Comparison of ENCODE assay signal across 8 cellular contexts in genomic region chr11:119585038-119585666, GRCh38.
DNase-seq lines count a peak whose midpoint lies in the region; ATAC-seq and TF ChIP-seq lines count a peak whose summit lies in the region.

No MANE protein-coding gene starts in this region.

- peaks cover 54% of the 10 kb centered on the region for H3K27me3 Mint-ChIP-seq in activated CD4-positive, alpha-beta T cell treated with anti-CD3 and anti-CD28 coated beads, Interleukin-2, amount 10 ng/mL, durations not matched to agents 7 days and 5 days
- peaks cover 24% of the 10 kb centered on the region for H3K27me3 Mint-ChIP-seq in type B pancreatic cell

- ATAC-seq in right lobe of liver: peak; percentile 29 to 69 (median 54)
- ATAC-seq in HG03196 (IDR thresholded peaks at IDR 0.05; ENCODE audit: unreplicated experiment): no peak

- H3K4me3 Mint-ChIP-seq in activated CD4-positive, alpha-beta T cell treated with anti-CD3 and anti-CD28 coated beads, Interleukin-2, amount 10 ng/mL, durations not matched to agents 7 days and 5 days: no peak overlapping the region
- peak overlapping the region; percentile 89 for H3K4me3 Mint-ChIP-seq in type B pancreatic cell

- H3K4me1 ChIP-seq in breast epithelium (peaks cover 0 to 4% of the 10 kb centered on the region in 2 donors), right lobe of liver (peaks cover 0 to 13% (median 0%) of the 10 kb centered on the region in 4 donors)

- H3K27me3 ChIP-seq in breast epithelium (no peaks in the 10 kb centered on the region), right lobe of liver (no peaks in the 10 kb centered on the region)

- in situ Hi-C loops in GM13976 (cut with MboI; ENCODE audit: low sequenced_read_pairs, unreplicated experiment): no loop called here

- no peak for TF ChIP-seq CTCF in breast epithelium (IDR thresholded peaks at IDR 0.05)
- no peak for TF ChIP-seq CTCF in right lobe of liver (IDR thresholded peaks at IDR 0.05)
- no peak for TF ChIP-seq CTCF in type B pancreatic cell (conservative IDR thresholded peaks at IDR 0.05)
- no peak for TF ChIP-seq CTCF in GM13976 (IDR thresholded peaks at IDR 0.05; ENCODE audit: borderline replicate concordance, control extremely low read depth, extremely low read depth, insufficient read depth, missing control alignments)

- H3K9me3 Mint-ChIP-seq in activated CD4-positive, alpha-beta T cell treated with anti-CD3 and anti-CD28 coated beads, Interleukin-2, amount 10 ng/mL, durations not matched to agents 7 days and 5 days: no peaks in the 10 kb centered on the region
- no peaks in the 10 kb centered on the region for H3K9me3 Mint-ChIP-seq in type B pancreatic cell

- CTCF ChIA-PET in activated CD4-positive, alpha-beta T cell treated with anti-CD3 and anti-CD28 coated beads, Interleukin-2, amount 10 ng/mL, durations not matched to agents 7 days and 5 days (lab: Charles Lee): interaction anchor here (1.1 kb wide), 1 partner anchor 9 kb away, joined by 3 read pairs; no protein-coding TSS in a partner anchor

- H3K27ac ChIP-seq in breast epithelium: peak overlapping the region; percentile 84 to 91
- no peak overlapping the region for H3K27ac ChIP-seq in right lobe of liver

- intact Hi-C loops in breast epithelium (cut with DNase I; ENCODE audit: low total_unique reads) (no loop called here), right lobe of liver (cut with DNase I) (no loop called here)

- no peaks in the 10 kb centered on the region for H3K36me3 ChIP-seq in breast epithelium
- H3K36me3 ChIP-seq in right lobe of liver: no peaks in the 10 kb centered on the region

- H3K4me1 Mint-ChIP-seq in activated CD4-positive, alpha-beta T cell treated with anti-CD3 and anti-CD28 coated beads, Interleukin-2, amount 10 ng/mL, durations not matched to agents 7 days and 5 days: peaks cover 9% of the 10 kb centered on the region
- no peaks in the 10 kb centered on the region for H3K4me1 Mint-ChIP-seq in type B pancreatic cell (ENCODE audit: unreplicated experiment)

- TF ChIP-seq POLR2A in breast epithelium (IDR thresholded peaks at IDR 0.05): peak; percentile 31
- TF ChIP-seq POLR2A in right lobe of liver (IDR thresholded peaks at IDR 0.05): no peak
- no peak for TF ChIP-seq POLR2A in erythroblast (IDR thresholded peaks at IDR 0.05; ENCODE audit: low read length)

- no peaks in the 10 kb centered on the region for H3K9me3 ChIP-seq in breast epithelium
- no peaks in the 10 kb centered on the region for H3K9me3 ChIP-seq in right lobe of liver

- H3K27ac Mint-ChIP-seq in activated CD4-positive, alpha-beta T cell treated with anti-CD3 and anti-CD28 coated beads, Interleukin-2, amount 10 ng/mL, durations not matched to agents 7 days and 5 days: peak overlapping the region; percentile 2
- H3K27ac Mint-ChIP-seq in type B pancreatic cell: peak overlapping the region; percentile 86

- 6% methylated on average over 9 of the region's 38 CpGs for WGBS in right lobe of liver (ENCODE audit: insufficient coverage, low coverage, low lambda C conversion rate, missing lambda C conversion rate)

- POLR2A ChIA-PET in activated CD4-positive, alpha-beta T cell treated with anti-CD3 and anti-CD28 coated beads, Interleukin-2, amount 10 ng/mL, durations not matched to agents 7 days and 5 days (lab: Charles Lee): no interaction called here

- DNase-seq in activated CD4-positive, alpha-beta T cell treated with anti-CD3 and anti-CD28 coated beads, Interleukin-2, amount 10 ng/mL, durations not matched to agents 7 days and 5 days: no peak
- no peak for DNase-seq in activated CD4-positive, alpha-beta T cell treated with anti-CD3 and anti-CD28 coated beads for 4 hours
- peak; percentile 70 to 71 for DNase-seq in breast epithelium (ENCODE audit: low spot score in 2 of 2)
- DNase-seq in right lobe of liver: peak in 2 of 3 donors; percentile 44 to 59
- DNase-seq in type B pancreatic cell (ENCODE audit: extremely low spot score, unreplicated experiment): no peak
- no peak for DNase-seq in erythroblast (lab: John Stamatoyannopoulos, UW)
- DNase-seq in GM13976 (ENCODE audit: low spot score): no peak

- peak overlapping the region; percentile 45 to 68 (median 55) for H3K4me3 ChIP-seq in breast epithelium
- peak overlapping the region; percentile 23 to 37 (median 25) for H3K4me3 ChIP-seq in right lobe of liver

- no peaks in the 10 kb centered on the region for H3K36me3 Mint-ChIP-seq in activated CD4-positive, alpha-beta T cell treated with anti-CD3 and anti-CD28 coated beads, Interleukin-2, amount 10 ng/mL, durations not matched to agents 7 days and 5 days (ENCODE audit: low read depth)
- no peaks in the 10 kb centered on the region for H3K36me3 Mint-ChIP-seq in type B pancreatic cell

Comparison
In these comparisons a context has a peak if more than half of its experiments do, and no peak if none do; other contexts are left out.
1. DNase-seq: peak in breast epithelium (2 of 2) and right lobe of liver (2 of 3); none in activated CD4-positive, alpha-beta T cell treated with anti-CD3 and anti-CD28 coated beads, Interleukin-2, amount 10 ng/mL, durations not matched to agents 7 days and 5 days (single experiment), activated CD4-positive, alpha-beta T cell treated with anti-CD3 and anti-CD28 coated beads for 4 hours (0 of 2), type B pancreatic cell (single experiment), erythroblast (0 of 2) and GM13976 (single experiment).
2. H3K27ac ChIP-seq: peak in breast epithelium (2 of 2); none in right lobe of liver (0 of 3).